In genomic region chr12:41635731-41636130, GRCh38 we compare ENCODE assay signal across 26 cellular contexts.
"Had no signal": no experiment of that assay in that cellular context is flagged by ENCODE, and none has a peak within 500 bp of the region (broad histone marks: within the 10 kb centered on the region; RNA-seq: fewer than 3 reads in every experiment).

No MANE protein-coding gene starts in this region.

- H3K4me3 ChIP-seq: heart right ventricle, hepatocyte, left ventricle myocardium inferior, mucosa of descending colon, psoas muscle, right lobe of liver, suprapubic skin, thoracic aorta, tibial artery, uterus had no signal

- H3K4me1 Mint-ChIP-seq: memory B cell; naive thymus-derived CD8-positive, alpha-beta T cell; nephron; neural crest cell had no signal

- H3K27ac Mint-ChIP-seq: memory B cell; naive thymus-derived CD8-positive, alpha-beta T cell; nephron; stimulated activated naive CD8-positive, alpha-beta T cell treated with anti-CD3 and anti-CD28 coated beads, Interleukin-15, Interleukin-2, amounts not matched to agents 100 ng/mL and 50 ng/mL, for 24 hours had no signal

- H3K27ac ChIP-seq: heart right ventricle, left ventricle myocardium inferior, neutrophil, parathyroid adenoma, psoas muscle, right lobe of liver, suprapubic skin, thoracic aorta, tibial artery, uterus had no signal

- H3K36me3 ChIP-seq: heart right ventricle, left ventricle myocardium inferior, neutrophil, right lobe of liver, suprapubic skin, thoracic aorta, tibial artery, uterus had no signal

- H3K4me3 Mint-ChIP-seq: memory B cell; naive thymus-derived CD8-positive, alpha-beta T cell; nephron; neural crest cell; stimulated activated naive CD8-positive, alpha-beta T cell treated with anti-CD3 and anti-CD28 coated beads, Interleukin-15, Interleukin-2, amounts not matched to agents 100 ng/mL and 50 ng/mL, for 24 hours had no signal

- H3K27me3 ChIP-seq: heart right ventricle, hepatocyte, neutrophil, right lobe of liver, suprapubic skin, tibial artery, uterus had no signal

- H3K36me3 Mint-ChIP-seq: memory B cell; naive thymus-derived CD8-positive, alpha-beta T cell had no signal

- H3K4me1 ChIP-seq: heart right ventricle, left ventricle myocardium inferior, parathyroid adenoma, psoas muscle, right lobe of liver, suprapubic skin, tibial artery, uterus had no signal

- H3K9me3 ChIP-seq: mucosa of descending colon, neutrophil, right lobe of liver, suprapubic skin, thoracic aorta, tibial artery, uterus had no signal

- H3K27me3 Mint-ChIP-seq: memory B cell; stimulated activated naive CD8-positive, alpha-beta T cell treated with anti-CD3 and anti-CD28 coated beads, Interleukin-15, Interleukin-2, amounts not matched to agents 100 ng/mL and 50 ng/mL, for 24 hours had no signal

- DNase-seq: heart right ventricle; islet precursor cell; left ventricle myocardium inferior; midbrain; mucosa of descending colon; naive thymus-derived CD8-positive, alpha-beta T cell; occipital lobe; psoas muscle; right lobe of liver; stimulated activated CD4-positive, alpha-beta T cell treated with anti-CD3 and anti-CD28 coated beads, Interleukin-12 subunit alpha, Interleukin-12 subunit beta, amount 100 ng/mL, for 4 hours; stimulated activated CD4-positive, alpha-beta T cell treated with anti-CD3 and anti-CD28 coated beads, Interleukin-15, amount 100 ng/mL, for 24 hours; stimulated activated CD4-positive, alpha-beta T cell treated with anti-CD3 and anti-CD28 coated beads, Interleukin-2, amount 100 ng/mL, for 24 hours; stimulated activated CD4-positive, alpha-beta T cell treated with anti-CD3 and anti-CD28 coated beads, Interleukin-4, amount 100 ng/mL, for 1 hour; stimulated activated naive CD4-positive, alpha-beta T cell; tibial artery; trophoblast cell; uterus had no signal

- ATAC-seq: heart right ventricle; mucosa of descending colon; naive thymus-derived CD8-positive, alpha-beta T cell; psoas muscle; right lobe of liver had no signal
